In the genomic region with DNA sequence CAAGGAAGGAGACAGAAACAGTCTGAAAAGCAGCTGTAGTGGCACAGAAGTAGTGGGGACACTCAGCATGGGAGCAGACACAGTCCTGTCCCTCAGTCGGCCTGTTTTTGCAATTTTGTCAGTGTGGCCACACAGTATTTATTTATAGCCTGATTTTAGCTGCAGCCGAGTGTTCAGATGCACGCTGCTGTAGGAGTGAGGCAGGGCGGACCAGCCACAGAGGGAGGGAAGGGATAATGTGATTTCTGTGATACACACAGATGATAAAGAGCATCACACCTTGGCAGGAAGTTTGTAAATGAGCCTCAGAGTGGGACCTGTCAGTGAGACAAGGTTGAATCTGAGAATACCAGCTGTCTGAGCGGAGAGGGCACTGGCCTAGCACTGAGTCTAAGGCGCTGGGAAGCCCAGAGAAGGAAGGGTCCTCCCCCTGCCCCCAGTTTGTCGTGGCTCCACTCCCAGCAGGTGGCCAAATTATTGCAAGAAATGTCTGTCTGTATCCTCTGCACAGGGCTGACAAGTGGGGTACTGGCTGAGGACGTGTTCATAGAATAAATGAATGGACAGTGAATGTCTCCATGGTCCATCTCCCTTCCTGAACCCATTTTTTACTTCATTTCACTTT, we compare ENCODE assay signal across 18 cellular contexts. TPM values are rescaled to one million over a fixed set of nuclear protein-coding genes. Genes with fewer than 3 reads are reported as not detected.
DNase-seq lines count a peak whose midpoint lies in the region; ATAC-seq and TF ChIP-seq lines count a peak whose summit lies in the region.
"Had no signal": no experiment of that assay in that cellular context is flagged by ENCODE, and none has a peak within 500 bp of the region (broad histone marks: within the 10 kb centered on the region; RNA-seq: fewer than 3 reads in every experiment).

No MANE protein-coding gene starts in this region.

- H3K4me1 ChIP-seq in Loucy (ENCODE audit: insufficient read depth, low read length, poor library complexity, severe bottlenecking) (peaks cover 69% of the 10 kb centered on the region), endodermal cell (ENCODE audit: control insufficient read depth, insufficient read depth, low read length) (no peaks in the 10 kb centered on the region)

- no peaks in the 10 kb centered on the region for H3K9me3 ChIP-seq in Loucy (ENCODE audit: insufficient read depth, low read depth, low read length)
- no peaks in the 10 kb centered on the region for H3K9me3 ChIP-seq in endodermal cell (ENCODE audit: control insufficient read depth, low read length)

- H3K4me2 ChIP-seq in Loucy (ENCODE audit: low read depth, low read length, poor library complexity, severe bottlenecking): peak overlapping the region; percentile 44

- H3K9ac ChIP-seq in Loucy (ENCODE audit: low read depth, low read length, poor library complexity, severe bottlenecking) (no peak overlapping the region), endodermal cell (ENCODE audit: extremely low read depth, low read length, poor library complexity, severe bottlenecking) (no peak overlapping the region)

- no peaks in the 10 kb centered on the region for H3K27me3 ChIP-seq in Loucy (ENCODE audit: insufficient read depth, low read length, poor library complexity, severe bottlenecking)
- no peaks in the 10 kb centered on the region for H3K27me3 ChIP-seq in endodermal cell (ENCODE audit: control insufficient read depth, insufficient read depth, low read length, poor library complexity, severe bottlenecking)
- H3K27me3 ChIP-seq: foreskin keratinocyte had no signal

- no peaks in the 10 kb centered on the region for H3K9me2 ChIP-seq in Loucy (replicated peaks; ENCODE audit: low read depth, low read length)

- no peaks in the 10 kb centered on the region for H3K27me3 Mint-ChIP-seq in activated naive CD4-positive, alpha-beta T cell treated with anti-CD3 and anti-CD28 coated beads, Interleukin-2, amount 10 ng/mL, durations not matched to agents 7 days and 5 days
- H3K27me3 Mint-ChIP-seq in activated naive CD8-positive, alpha-beta T cell treated with anti-CD3 and anti-CD28 coated beads, Interleukin-2, amount 50 U/mL, for 24 hours: no peaks in the 10 kb centered on the region
- H3K27me3 Mint-ChIP-seq in endodermal cell (ENCODE audit: insufficient read depth): peaks cover 2% of the 10 kb centered on the region

- no peak overlapping the region for H3K27ac ChIP-seq in endodermal cell (ENCODE audit: low read depth, low read length)
- H3K27ac ChIP-seq: foreskin keratinocyte had no signal

- peaks cover 29% of the 10 kb centered on the region for H3K79me2 ChIP-seq in Loucy (ENCODE audit: insufficient read depth, low read length)

- no peak for ATAC-seq in activated naive CD8-positive, alpha-beta T cell treated with anti-CD3 and anti-CD28 coated beads, Interleukin-2, amount 50 U/mL, for 24 hours
- ATAC-seq in stimulated activated effector memory CD8-positive, alpha-beta T cell treated with anti-CD3 and anti-CD28 coated beads, Interleukin-12 subunit alpha, Interleukin-12 subunit beta, amount 100 ng/mL, for 72 hours: no peak
- ATAC-seq in HG03565 (IDR thresholded peaks at IDR 0.05; ENCODE audit: unreplicated experiment): no peak
- ATAC-seq: foreskin keratinocyte, left cardiac atrium had no signal

- peak overlapping the region; percentile 79 for H3K27ac Mint-ChIP-seq in activated naive CD4-positive, alpha-beta T cell treated with anti-CD3 and anti-CD28 coated beads, Interleukin-2, amount 10 ng/mL, durations not matched to agents 7 days and 5 days
- peak overlapping the region; percentile 61 for H3K27ac Mint-ChIP-seq in activated naive CD8-positive, alpha-beta T cell treated with anti-CD3 and anti-CD28 coated beads, Interleukin-2, amount 50 U/mL, for 24 hours
- H3K27ac Mint-ChIP-seq in stimulated activated effector memory CD8-positive, alpha-beta T cell treated with anti-CD3 and anti-CD28 coated beads, Interleukin-12 subunit alpha, Interleukin-12 subunit beta, amount 100 ng/mL, for 72 hours: peak overlapping the region; percentile 96
- H3K27ac Mint-ChIP-seq in endodermal cell: no peak overlapping the region
- H3K27ac Mint-ChIP-seq: mesothelial cell of epicardium had no signal

- WGBS in endodermal cell (ENCODE audit: insufficient coverage in 1 of 2, insufficient read length in 1 of 2), 2 experiments: 82 to 88% methylated on average over 8 of the region's 8 CpGs

- TF ChIP-seq CTCF in Loucy (conservative IDR thresholded peaks at IDR 0.05; ENCODE audit: low read length): no peak
- no peak for TF ChIP-seq CTCF in endodermal cell (conservative IDR thresholded peaks at IDR 0.05)

- in situ Hi-C loops in KBM-7 (cut with MboI; ENCODE audit: low pct_unique_long_range_greater_than_20kb, low sequenced_read_pairs): no loop called here

- peak overlapping the region; percentile 94 for H3K4me3 Mint-ChIP-seq in activated naive CD4-positive, alpha-beta T cell treated with anti-CD3 and anti-CD28 coated beads, Interleukin-2, amount 10 ng/mL, durations not matched to agents 7 days and 5 days
- peak overlapping the region; percentile 90 for H3K4me3 Mint-ChIP-seq in activated naive CD8-positive, alpha-beta T cell treated with anti-CD3 and anti-CD28 coated beads, Interleukin-2, amount 50 U/mL, for 24 hours
- peak overlapping the region; percentile 96 for H3K4me3 Mint-ChIP-seq in stimulated activated effector memory CD8-positive, alpha-beta T cell treated with anti-CD3 and anti-CD28 coated beads, Interleukin-12 subunit alpha, Interleukin-12 subunit beta, amount 100 ng/mL, for 72 hours
- no peak overlapping the region for H3K4me3 Mint-ChIP-seq in endodermal cell
- H3K4me3 Mint-ChIP-seq: mesothelial cell of epicardium had no signal

- DNase-seq in activated naive CD4-positive, alpha-beta T cell treated with anti-CD3 and anti-CD28 coated beads, Interleukin-2, amount 10 ng/mL, durations not matched to agents 7 days and 5 days: peak; percentile 30
- DNase-seq in activated naive CD4-positive, alpha-beta T cell (lab: John Stamatoyannopoulos, UW): no peak
- DNase-seq in activated naive CD8-positive, alpha-beta T cell treated with anti-CD3 and anti-CD28 coated beads, Interleukin-2, amount 50 U/mL, for 24 hours: no peak
- DNase-seq in stimulated activated effector memory CD8-positive, alpha-beta T cell treated with anti-CD3 and anti-CD28 coated beads, Interleukin-12 subunit alpha, Interleukin-12 subunit beta, amount 100 ng/mL, for 72 hours (ENCODE audit: low spot score in 2 of 2): no peak
- DNase-seq in KBM-7: no peak
- no peak for DNase-seq in endodermal cell
- DNase-seq: foreskin keratinocyte; HCEC 1CT; left cardiac atrium; NCI-H2029 treated with DMSO at 0.1 percent for 48 hours; NCI-H526; stimulated activated CD4-positive, alpha-beta T cell treated with anti-CD3 and anti-CD28 coated beads, Interleukin-4, amount 100 ng/mL, for 24 hours; stimulated activated CD8-positive, alpha-beta memory T cell treated with anti-CD3 and anti-CD28 coated beads, Interleukin-4, amount 100 ng/mL, for 48 hours had no signal

- H3K36me3 Mint-ChIP-seq in activated naive CD4-positive, alpha-beta T cell treated with anti-CD3 and anti-CD28 coated beads, Interleukin-2, amount 10 ng/mL, durations not matched to agents 7 days and 5 days: peaks cover 50% of the 10 kb centered on the region
- H3K36me3 Mint-ChIP-seq in activated naive CD8-positive, alpha-beta T cell treated with anti-CD3 and anti-CD28 coated beads, Interleukin-2, amount 50 U/mL, for 24 hours (ENCODE audit: low read depth): peaks cover 31% of the 10 kb centered on the region
- peaks cover 80% of the 10 kb centered on the region for H3K36me3 Mint-ChIP-seq in stimulated activated effector memory CD8-positive, alpha-beta T cell treated with anti-CD3 and anti-CD28 coated beads, Interleukin-12 subunit alpha, Interleukin-12 subunit beta, amount 100 ng/mL, for 72 hours
- H3K36me3 Mint-ChIP-seq in endodermal cell (ENCODE audit: low read depth): no peaks in the 10 kb centered on the region
- H3K36me3 Mint-ChIP-seq: mesothelial cell of epicardium had no signal

- H3K4me3 ChIP-seq in Loucy (ENCODE audit: low read length, poor library complexity, severe bottlenecking) (no peak overlapping the region), endodermal cell (ENCODE audit: low read length) (no peak overlapping the region)

- peaks cover 83% of the 10 kb centered on the region for H3K4me1 Mint-ChIP-seq in activated naive CD4-positive, alpha-beta T cell treated with anti-CD3 and anti-CD28 coated beads, Interleukin-2, amount 10 ng/mL, durations not matched to agents 7 days and 5 days
- peaks cover 80% of the 10 kb centered on the region for H3K4me1 Mint-ChIP-seq in activated naive CD8-positive, alpha-beta T cell treated with anti-CD3 and anti-CD28 coated beads, Interleukin-2, amount 50 U/mL, for 24 hours
- peaks cover 86% of the 10 kb centered on the region for H3K4me1 Mint-ChIP-seq in stimulated activated effector memory CD8-positive, alpha-beta T cell treated with anti-CD3 and anti-CD28 coated beads, Interleukin-12 subunit alpha, Interleukin-12 subunit beta, amount 100 ng/mL, for 72 hours
- no peaks in the 10 kb centered on the region for H3K4me1 Mint-ChIP-seq in endodermal cell
- H3K4me1 Mint-ChIP-seq: mesothelial cell of epicardium had no signal

- H2AFZ ChIP-seq in Loucy (ENCODE audit: low read length): no peak overlapping the region

- H3K36me3 ChIP-seq in Loucy (ENCODE audit: insufficient read depth, low read length): no peaks in the 10 kb centered on the region
- no peaks in the 10 kb centered on the region for H3K36me3 ChIP-seq in endodermal cell (ENCODE audit: control insufficient read depth, insufficient read depth, low read length)

- CTCF ChIA-PET in activated naive CD4-positive, alpha-beta T cell treated with anti-CD3 and anti-CD28 coated beads, Interleukin-2, amount 10 ng/mL, durations not matched to agents 7 days and 5 days (lab: Charles Lee): interaction anchor here (1.1 to 7.5 kb wide), 4 partner anchors 10 to 25 kb away, joined by 5 to 62 read pairs (median 36); no protein-coding TSS in a partner anchor

- no peaks in the 10 kb centered on the region for H3K9me3 Mint-ChIP-seq in activated naive CD4-positive, alpha-beta T cell treated with anti-CD3 and anti-CD28 coated beads, Interleukin-2, amount 10 ng/mL, durations not matched to agents 7 days and 5 days
- no peaks in the 10 kb centered on the region for H3K9me3 Mint-ChIP-seq in activated naive CD8-positive, alpha-beta T cell treated with anti-CD3 and anti-CD28 coated beads, Interleukin-2, amount 50 U/mL, for 24 hours
- no peaks in the 10 kb centered on the region for H3K9me3 Mint-ChIP-seq in stimulated activated effector memory CD8-positive, alpha-beta T cell treated with anti-CD3 and anti-CD28 coated beads, Interleukin-12 subunit alpha, Interleukin-12 subunit beta, amount 100 ng/mL, for 72 hours
- no peaks in the 10 kb centered on the region for H3K9me3 Mint-ChIP-seq in endodermal cell
- H3K9me3 Mint-ChIP-seq: mesothelial cell of epicardium had no signal

- H3F3A ChIP-seq in Loucy (ENCODE audit: low read depth): no peaks in the 10 kb centered on the region

- H4K20me1 ChIP-seq in Loucy (ENCODE audit: insufficient read depth, low read length, poor library complexity, severe bottlenecking): no peaks in the 10 kb centered on the region

RNA-seq across cellular contexts. Expression of gene PSTPIP1, which starts 3.8 kb away (rescaled TPM):
- total RNA-seq in endodermal cell: 1 to 10 TPM in 1 of 2 donors, under 1 TPM in 1; 0.29 to 1.5 TPM
- 0.82 TPM for polyA plus RNA-seq in endodermal cell (2013, experiment 1 of 2)
- 0.58 TPM for polyA plus RNA-seq in endodermal cell (2013, experiment 2 of 2)
- total RNA-seq: endothelial cell of umbilical vein, mesothelial cell of epicardium, osteocyte had no signal
- polyA plus RNA-seq: endothelial cell of umbilical vein had no signal
